Comparison of ENCODE assay signal across 1 cellular context in genomic region chr16:73027655-73028220, GRCh38.
TF ChIP-seq lines count a peak whose summit lies in the region.

No MANE protein-coding gene starts in this region.

TF ChIP-seq in HepG2, 621 proteins besides CTCF, POLR2A, EP300 and RAD21 (continued from another document):
- no peak for TF ChIP-seq ARID3A (IDR thresholded peaks at IDR 0.05; ENCODE audit: low read depth, low read length)
- peak; percentile 14; the same call in 1 of the 2 replicates for TF ChIP-seq SALL1 (CRISPR knock-in tag; IDR thresholded peaks at IDR 0.05)
- TF ChIP-seq ZNF652 (CRISPR knock-in tag; IDR thresholded peaks at IDR 0.05; ENCODE audit: borderline replicate concordance, low read depth) = peak; percentile 87
- TF ChIP-seq ZNF318 (CRISPR knock-in tag; IDR thresholded peaks at IDR 0.05) = 0 out of 2 replicates have a peak, but pooled peaks have one; percentile 43
- no peak; the same call in 1 of the 2 replicates for TF ChIP-seq ARID4A (CRISPR knock-in tag; IDR thresholded peaks at IDR 0.05; ENCODE audit: borderline replicate concordance)
- no peak for TF ChIP-seq DPF2 (CRISPR knock-in tag; IDR thresholded peaks at IDR 0.05; ENCODE audit: borderline replicate concordance, low read depth)
